In genomic region chr6:127786109-127786508, GRCh38 we compare ENCODE assay signal across 23 cellular contexts.
"Had no signal": no experiment of that assay in that cellular context is flagged by ENCODE, and none has a peak within 500 bp of the region (broad histone marks: within the 10 kb centered on the region; RNA-seq: fewer than 3 reads in every experiment).

No MANE protein-coding gene starts in this region.

- ATAC-seq: activated CD4-positive, alpha-beta T cell treated with anti-CD3 and anti-CD28 coated beads for 36 hours; gastroesophageal sphincter; heart left ventricle; T-cell; WTC11 had no signal

- H3K27ac ChIP-seq: brain microvascular endothelial cell, coronary artery, esophagus muscularis mucosa, gastroesophageal sphincter, heart left ventricle, left ventricle myocardium inferior, tibial nerve, uterus had no signal

- H3K27me3 ChIP-seq: brain microvascular endothelial cell, esophagus muscularis mucosa, gastroesophageal sphincter, tibial nerve, uterus had no signal

- H3K4me3 ChIP-seq: coronary artery, esophagus muscularis mucosa, gastroesophageal sphincter, heart left ventricle, left ventricle myocardium inferior, tibial nerve, uterus had no signal

- H3K27ac Mint-ChIP-seq: activated CD4-positive, alpha-beta T cell treated with anti-CD3 and anti-CD28 coated beads for 36 hours; activated naive CD8-positive, alpha-beta T cell treated with anti-CD3 and anti-CD28 coated beads, Interleukin-2, amount 10 ng/mL, durations not matched to agents 7 days and 5 days; activated T-helper 1 cell treated with anti-CD3 and anti-CD28 coated beads, Interleukin-12 subunit alpha, Interleukin-12 subunit beta, Interleukin-2, Interleukin-4 antibody, amounts not matched to agents 30 ng/mL and 10 ng/mL and 1 ng/mL, durations not matched to agents 14 hours and 24 hours and 36 hours; progenitor cell of endocrine pancreas; stimulated activated naive CD8-positive, alpha-beta T cell treated with anti-CD3 and anti-CD28 coated beads, Interleukin-15, Interleukin-2, amounts not matched to agents 100 ng/mL and 50 ng/mL, for 24 hours; WTC11 had no signal

- H3K9me3 ChIP-seq: esophagus muscularis mucosa, uterus had no signal

- H3K36me3 Mint-ChIP-seq: WTC11 had no signal

- H3K27me3 Mint-ChIP-seq: activated CD4-positive, alpha-beta T cell treated with anti-CD3 and anti-CD28 coated beads for 36 hours; activated naive CD8-positive, alpha-beta T cell treated with anti-CD3 and anti-CD28 coated beads, Interleukin-2, amount 10 ng/mL, durations not matched to agents 7 days and 5 days; stimulated activated naive CD8-positive, alpha-beta T cell treated with anti-CD3 and anti-CD28 coated beads, Interleukin-15, Interleukin-2, amounts not matched to agents 100 ng/mL and 50 ng/mL, for 24 hours; T-cell had no signal

- H3K4me3 Mint-ChIP-seq: activated CD4-positive, alpha-beta T cell treated with anti-CD3 and anti-CD28 coated beads for 36 hours; activated naive CD8-positive, alpha-beta T cell treated with anti-CD3 and anti-CD28 coated beads, Interleukin-2, amount 10 ng/mL, durations not matched to agents 7 days and 5 days; activated T-helper 1 cell treated with anti-CD3 and anti-CD28 coated beads, Interleukin-12 subunit alpha, Interleukin-12 subunit beta, Interleukin-2, Interleukin-4 antibody, amounts not matched to agents 30 ng/mL and 10 ng/mL and 1 ng/mL, durations not matched to agents 14 hours and 24 hours and 36 hours; stimulated activated naive CD8-positive, alpha-beta T cell treated with anti-CD3 and anti-CD28 coated beads, Interleukin-15, Interleukin-2, amounts not matched to agents 100 ng/mL and 50 ng/mL, for 24 hours; T-cell; WTC11 had no signal

- DNase-seq: activated CD4-positive, alpha-beta T cell treated with anti-CD3 and anti-CD28 coated beads for 36 hours; activated CD4-positive, alpha-beta T cell treated with anti-CD3 and anti-CD28 coated beads, Interleukin-2, amount 50 U/mL, for 48 hours; activated naive CD8-positive, alpha-beta T cell treated with anti-CD3 and anti-CD28 coated beads, Interleukin-2, amount 10 ng/mL, durations not matched to agents 7 days and 5 days; aorta; brain microvascular endothelial cell; central memory CD4-positive, alpha-beta T cell; heart left ventricle; kidney glomerular epithelial cell; left ventricle myocardium inferior; mammary epithelial cell; occipital lobe; stimulated activated CD4-positive, alpha-beta T cell treated with anti-CD3 and anti-CD28 coated beads, Interleukin-12 subunit alpha, Interleukin-12 subunit beta, amount 100 ng/mL, for 4 hours; stimulated activated CD4-positive, alpha-beta T cell treated with anti-CD3 and anti-CD28 coated beads, Interleukin-2, amount 100 ng/mL, for 24 hours; T-cell; uterus had no signal

- H3K4me1 ChIP-seq: esophagus muscularis mucosa, gastroesophageal sphincter, heart left ventricle, left ventricle myocardium inferior, tibial nerve, uterus had no signal

- H3K36me3 ChIP-seq: brain microvascular endothelial cell, esophagus muscularis mucosa, gastroesophageal sphincter, heart left ventricle, left ventricle myocardium inferior, tibial nerve, uterus had no signal
